ENCODE assay signal across 8 cellular contexts in the genomic region with DNA sequence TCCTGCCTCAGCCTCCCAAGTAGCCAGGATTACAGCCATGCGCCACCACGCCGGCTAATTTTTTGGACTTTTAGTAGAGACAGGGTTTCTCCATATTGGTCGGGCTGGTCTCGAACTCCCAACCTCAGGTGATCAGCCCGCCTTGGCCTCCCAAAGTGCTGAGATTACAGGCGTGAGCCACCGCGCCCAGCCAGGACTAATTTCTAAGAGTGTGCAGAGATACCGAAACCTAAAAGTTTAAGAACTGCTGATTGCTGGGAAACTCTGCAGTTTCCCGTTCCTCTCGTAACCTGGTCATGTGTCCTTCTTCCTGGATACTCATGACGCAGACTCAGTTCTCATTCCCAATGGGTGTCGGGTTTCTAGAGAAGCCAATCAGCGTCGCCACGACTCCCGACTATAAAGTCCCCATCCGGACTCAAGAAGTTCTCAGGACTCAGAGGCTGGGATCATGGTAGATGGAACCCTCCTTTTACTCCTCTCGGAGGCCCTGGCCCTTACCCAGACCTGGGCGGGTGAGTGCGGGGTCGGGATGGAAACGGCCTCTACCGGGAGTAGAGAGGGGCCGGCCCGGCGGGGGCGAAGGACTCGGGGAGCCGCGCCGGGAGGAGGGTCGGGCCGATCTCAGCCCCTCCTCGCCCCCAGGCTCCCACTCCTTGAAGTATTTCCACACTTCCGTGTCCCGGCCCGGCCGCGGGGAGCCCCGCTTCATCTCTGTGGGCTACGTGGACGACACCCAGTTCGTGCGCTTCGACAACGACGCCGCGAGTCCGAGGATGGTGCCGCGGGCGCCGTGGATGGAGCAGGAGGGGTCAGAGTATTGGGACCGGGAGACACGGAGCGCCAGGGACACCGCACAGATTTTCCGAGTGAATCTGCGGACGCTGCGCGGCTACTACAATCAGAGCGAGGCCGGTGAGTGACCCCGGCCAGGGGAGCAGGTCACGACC. TPM values are rescaled to one million over a fixed set of nuclear protein-coding genes. Genes with fewer than 3 reads are reported as not detected.
DNase-seq lines count a peak whose midpoint lies in the region; ATAC-seq and TF ChIP-seq lines count a peak whose summit lies in the region.

Gene HLA-E, plus strand, starts transcription at position 429 of the 950 bp plus-strand sequence. Its CDS starts 23 bp downstream, at position 452.

- peak within 1 kb of the TSS; percentile 93 for H3K4me3 ChIP-seq in upper lobe of right lung

- H3K27ac ChIP-seq in upper lobe of right lung: peak within 1 kb of the TSS; percentile 97

- DNase-seq in GM10266 (ENCODE audit: extremely low spot score): peak; percentile 94
- DNase-seq in NCI-H1105 (lab: John Stamatoyannopoulos, UW): peak; percentile 94
- DNase-seq in T-helper 1 cell: peak; percentile 71 to 99 (median 87)
- peak; percentile 99 for DNase-seq in amniotic epithelial cell (ENCODE audit: low read depth)
- peak; percentile 94 for DNase-seq in left cardiac atrium
- DNase-seq in posterior vena cava (ENCODE audit: low spot score): peak; percentile 97
- DNase-seq in upper lobe of right lung: peak; percentile 92

- H3K9me3 ChIP-seq in upper lobe of right lung: no peaks in the 10 kb centered on the region

- H3K4me1 ChIP-seq in upper lobe of right lung: peaks cover 34% of the 10 kb centered on the region

- ATAC-seq in HG02610 (IDR thresholded peaks at IDR 0.05; ENCODE audit: unreplicated experiment) (peak; percentile 83), left cardiac atrium (peak; percentile 96), upper lobe of right lung (peak; percentile 94)

- no peaks in the 10 kb centered on the region for H3K27me3 ChIP-seq in upper lobe of right lung

- intact Hi-C loops in left cardiac atrium (cut with DNase I) (loop anchor here (5.0 to 10.0 kb wide), 2 partner anchors 43 to 185 kb away; partner anchors contain the start of gene DHX16 (in 1 of the 2)), posterior vena cava (cut with DNase I) (no loop called here), upper lobe of right lung (cut with DNase I) (loop anchor here (5.0 kb wide), 1 partner anchor 43 kb away; no protein-coding TSS in a partner anchor)

- TF ChIP-seq CTCF in GM10266 (IDR thresholded peaks at IDR 0.05; ENCODE audit: control insufficient read depth, insufficient read depth, low read depth, missing control alignments) (no peak), upper lobe of right lung (IDR thresholded peaks at IDR 0.05) (no peak)

- H3K36me3 ChIP-seq in upper lobe of right lung: peaks cover 42% of the 10 kb centered on the region

RNA-seq across cellular contexts. Expression of gene HLA-E, which starts in this region (rescaled TPM):
- total RNA-seq in left cardiac atrium: 100 to 1,000 TPM; 210 to 242 TPM
- 100 to 1,000 TPM; 304 to 327 TPM for total RNA-seq in posterior vena cava
- 1,028 TPM for total RNA-seq in upper lobe of right lung

Comparison
In these comparisons a context has a peak if more than half of its experiments do, and no peak if none do; other contexts are left out.
1. Peak in every context shown above with its lines: DNase-seq, ATAC-seq, H3K4me3 ChIP-seq and H3K27ac ChIP-seq.
2. intact Hi-C loops: an anchor here in left cardiac atrium (5.0 to 10.0 kb wide) and upper lobe of right lung (5.0 kb wide); none called in posterior vena cava.